ENCODE assay signal across 16 cellular contexts in genomic region chr2:238093181-238094140, GRCh38. TPM values are rescaled to one million over a fixed set of nuclear protein-coding genes. Genes with fewer than 3 reads are reported as not detected.
DNase-seq lines count a peak whose midpoint lies in the region; ATAC-seq and TF ChIP-seq lines count a peak whose summit lies in the region.
"Had no signal": no experiment of that assay in that cellular context is flagged by ENCODE, and none has a peak within 500 bp of the region (broad histone marks: within the 10 kb centered on the region; RNA-seq: fewer than 3 reads in every experiment).

No MANE protein-coding gene starts in this region.

- H3K4me3 Mint-ChIP-seq in activated CD4-positive, alpha-beta memory T cell treated with anti-CD3 and anti-CD28 coated beads for 36 hours = no peak overlapping the region
- H3K4me3 Mint-ChIP-seq in activated CD4-positive, alpha-beta memory T cell treated with anti-CD3 and anti-CD28 coated beads, Interleukin-2, amount 10 ng/mL, durations not matched to agents 7 days and 5 days = no peak overlapping the region
- H3K4me3 Mint-ChIP-seq in activated naive CD8-positive, alpha-beta T cell treated with anti-CD3 and anti-CD28 coated beads for 36 hours = peak overlapping the region; percentile 37
- no peak overlapping the region for H3K4me3 Mint-ChIP-seq in osteocyte (ENCODE audit: unreplicated experiment)
- no peak overlapping the region for H3K4me3 Mint-ChIP-seq in stimulated activated memory B cell treated with anti-CD40 and anti-IgM and Interleukin-4, amounts not matched to agents 10 μg/mL and 1 μg/mL and 100 μg/mL, for 72 hours

- TF ChIP-seq CTCF in GM13977 (IDR thresholded peaks at IDR 0.05; ENCODE audit: extremely low read depth, insufficient read depth, missing control alignments) (no peak), osteocyte (IDR thresholded peaks at IDR 0.05) (no peak)

- DNase-seq in activated CD4-positive, alpha-beta memory T cell treated with anti-CD3 and anti-CD28 coated beads for 36 hours = peak; percentile 7
- no peak for DNase-seq in activated CD4-positive, alpha-beta memory T cell treated with anti-CD3 and anti-CD28 coated beads, Interleukin-2, amount 10 ng/mL, durations not matched to agents 7 days and 5 days
- DNase-seq in GM13977 (ENCODE audit: low spot score) = peak; percentile 16
- no peak for DNase-seq in activated naive CD8-positive, alpha-beta T cell treated with anti-CD3 and anti-CD28 coated beads for 36 hours
- peak; percentile 69 for DNase-seq in osteocyte (ENCODE audit: extremely low spot score, unreplicated experiment)
- DNase-seq in NCI-H2196 treated with DMSO at 0.1 percent for 48 hours (lab: John Stamatoyannopoulos, UW; ENCODE audit: unreplicated experiment) = no peak
- DNase-seq: body of pancreas; IMR-90; left cardiac atrium; MG63; midbrain; NCI-H226; stimulated activated CD4-positive, alpha-beta T cell treated with anti-CD3 and anti-CD28 coated beads, Interleukin-12 subunit alpha, Interleukin-12 subunit beta, amount 100 ng/mL, for 4 hours had no signal

- in situ Hi-C loops in GM13977 (cut with MboI; ENCODE audit: low pct_unique_long_range_greater_than_20kb, low sequenced_read_pairs, unreplicated experiment) = no loop called here

- no peak overlapping the region for H3K27ac Mint-ChIP-seq in activated CD4-positive, alpha-beta memory T cell treated with anti-CD3 and anti-CD28 coated beads for 36 hours
- H3K27ac Mint-ChIP-seq in activated CD4-positive, alpha-beta memory T cell treated with anti-CD3 and anti-CD28 coated beads, Interleukin-2, amount 10 ng/mL, durations not matched to agents 7 days and 5 days = no peak overlapping the region
- H3K27ac Mint-ChIP-seq in activated naive CD8-positive, alpha-beta T cell treated with anti-CD3 and anti-CD28 coated beads for 36 hours = no peak overlapping the region
- no peak overlapping the region for H3K27ac Mint-ChIP-seq in osteocyte (ENCODE audit: unreplicated experiment)
- H3K27ac Mint-ChIP-seq in stimulated activated memory B cell treated with anti-CD40 and anti-IgM and Interleukin-4, amounts not matched to agents 10 μg/mL and 1 μg/mL and 100 μg/mL, for 72 hours = no peak overlapping the region

- ATAC-seq in stimulated activated memory B cell treated with anti-CD40 and anti-IgM and Interleukin-4, amounts not matched to agents 10 μg/mL and 1 μg/mL and 100 μg/mL, for 72 hours = no peak
- ATAC-seq in HG02870 (IDR thresholded peaks at IDR 0.05; ENCODE audit: unreplicated experiment) = no peak
- ATAC-seq: body of pancreas, left cardiac atrium had no signal

- H3K9me3 Mint-ChIP-seq in activated CD4-positive, alpha-beta memory T cell treated with anti-CD3 and anti-CD28 coated beads for 36 hours = no peaks in the 10 kb centered on the region
- H3K9me3 Mint-ChIP-seq in activated CD4-positive, alpha-beta memory T cell treated with anti-CD3 and anti-CD28 coated beads, Interleukin-2, amount 10 ng/mL, durations not matched to agents 7 days and 5 days = no peaks in the 10 kb centered on the region
- no peaks in the 10 kb centered on the region for H3K9me3 Mint-ChIP-seq in activated naive CD8-positive, alpha-beta T cell treated with anti-CD3 and anti-CD28 coated beads for 36 hours
- H3K9me3 Mint-ChIP-seq in osteocyte (ENCODE audit: unreplicated experiment) = no peaks in the 10 kb centered on the region
- no peaks in the 10 kb centered on the region for H3K9me3 Mint-ChIP-seq in stimulated activated memory B cell treated with anti-CD40 and anti-IgM and Interleukin-4, amounts not matched to agents 10 μg/mL and 1 μg/mL and 100 μg/mL, for 72 hours

- peaks cover 27% of the 10 kb centered on the region for H3K36me3 Mint-ChIP-seq in activated CD4-positive, alpha-beta memory T cell treated with anti-CD3 and anti-CD28 coated beads for 36 hours
- peaks cover 13% of the 10 kb centered on the region for H3K36me3 Mint-ChIP-seq in activated CD4-positive, alpha-beta memory T cell treated with anti-CD3 and anti-CD28 coated beads, Interleukin-2, amount 10 ng/mL, durations not matched to agents 7 days and 5 days (ENCODE audit: low read depth)
- H3K36me3 Mint-ChIP-seq in activated naive CD8-positive, alpha-beta T cell treated with anti-CD3 and anti-CD28 coated beads for 36 hours = peaks cover 22% of the 10 kb centered on the region
- H3K36me3 Mint-ChIP-seq in osteocyte (ENCODE audit: unreplicated experiment) = peaks cover 13% of the 10 kb centered on the region
- H3K36me3 Mint-ChIP-seq in stimulated activated memory B cell treated with anti-CD40 and anti-IgM and Interleukin-4, amounts not matched to agents 10 μg/mL and 1 μg/mL and 100 μg/mL, for 72 hours = peaks cover 24% of the 10 kb centered on the region

- no peaks in the 10 kb centered on the region for H3K27me3 Mint-ChIP-seq in activated CD4-positive, alpha-beta memory T cell treated with anti-CD3 and anti-CD28 coated beads for 36 hours
- H3K27me3 Mint-ChIP-seq in activated CD4-positive, alpha-beta memory T cell treated with anti-CD3 and anti-CD28 coated beads, Interleukin-2, amount 10 ng/mL, durations not matched to agents 7 days and 5 days = no peaks in the 10 kb centered on the region
- no peaks in the 10 kb centered on the region for H3K27me3 Mint-ChIP-seq in activated naive CD8-positive, alpha-beta T cell treated with anti-CD3 and anti-CD28 coated beads for 36 hours
- H3K27me3 Mint-ChIP-seq in osteocyte (ENCODE audit: unreplicated experiment) = no peaks in the 10 kb centered on the region
- no peaks in the 10 kb centered on the region for H3K27me3 Mint-ChIP-seq in stimulated activated memory B cell treated with anti-CD40 and anti-IgM and Interleukin-4, amounts not matched to agents 10 μg/mL and 1 μg/mL and 100 μg/mL, for 72 hours

- no peaks in the 10 kb centered on the region for H3K4me1 Mint-ChIP-seq in activated CD4-positive, alpha-beta memory T cell treated with anti-CD3 and anti-CD28 coated beads for 36 hours (ENCODE audit: low read depth)
- no peaks in the 10 kb centered on the region for H3K4me1 Mint-ChIP-seq in activated CD4-positive, alpha-beta memory T cell treated with anti-CD3 and anti-CD28 coated beads, Interleukin-2, amount 10 ng/mL, durations not matched to agents 7 days and 5 days
- H3K4me1 Mint-ChIP-seq in activated naive CD8-positive, alpha-beta T cell treated with anti-CD3 and anti-CD28 coated beads for 36 hours = no peaks in the 10 kb centered on the region
- peaks cover 6% of the 10 kb centered on the region for H3K4me1 Mint-ChIP-seq in osteocyte (ENCODE audit: unreplicated experiment)
- H3K4me1 Mint-ChIP-seq in stimulated activated memory B cell treated with anti-CD40 and anti-IgM and Interleukin-4, amounts not matched to agents 10 μg/mL and 1 μg/mL and 100 μg/mL, for 72 hours = peaks cover 7% of the 10 kb centered on the region

- POLR2A ChIA-PET in activated CD4-positive, alpha-beta memory T cell treated with anti-CD3 and anti-CD28 coated beads for 36 hours (lab: Charles Lee) = no interaction called here
- POLR2A ChIA-PET in activated CD4-positive, alpha-beta memory T cell treated with anti-CD3 and anti-CD28 coated beads, Interleukin-2, amount 10 ng/mL, durations not matched to agents 7 days and 5 days (lab: Charles Lee) = no interaction called here

- CTCF ChIA-PET in activated CD4-positive, alpha-beta memory T cell treated with anti-CD3 and anti-CD28 coated beads for 36 hours (lab: Charles Lee) = no interaction called here
- CTCF ChIA-PET in activated CD4-positive, alpha-beta memory T cell treated with anti-CD3 and anti-CD28 coated beads, Interleukin-2, amount 10 ng/mL, durations not matched to agents 7 days and 5 days (lab: Charles Lee) = no interaction called here

- intact Hi-C loops in activated CD4-positive, alpha-beta memory T cell treated with anti-CD3 and anti-CD28 coated beads for 36 hours (cut with micrococcal nuclease) = no loop called here

RNA-seq across cellular contexts. Expression of gene ESPNL, which starts 6.7 kb away (rescaled TPM):
- total RNA-seq in activated CD4-positive, alpha-beta memory T cell treated with anti-CD3 and anti-CD28 coated beads for 36 hours = under 1 TPM; 0.12 to 0.14 TPM
- under 1 TPM; 0.05 to 0.18 TPM for total RNA-seq in activated CD4-positive, alpha-beta memory T cell treated with anti-CD3 and anti-CD28 coated beads, Interleukin-2, amount 10 ng/mL, durations not matched to agents 7 days and 5 days
- total RNA-seq in activated naive CD8-positive, alpha-beta T cell treated with anti-CD3 and anti-CD28 coated beads for 36 hours = not detected
- total RNA-seq in osteocyte = not detected in 2 replicates
- total RNA-seq: body of pancreas, H4 had no signal

RNA-seq across cellular contexts. Expression of gene SCLY, which starts 32.7 kb away (rescaled TPM):
- 10 to 100 TPM; 47.9 to 51.8 TPM for total RNA-seq in activated CD4-positive, alpha-beta memory T cell treated with anti-CD3 and anti-CD28 coated beads for 36 hours
- total RNA-seq in activated CD4-positive, alpha-beta memory T cell treated with anti-CD3 and anti-CD28 coated beads, Interleukin-2, amount 10 ng/mL, durations not matched to agents 7 days and 5 days = 10 to 100 TPM; 22.0 to 22.6 TPM
- total RNA-seq in activated naive CD8-positive, alpha-beta T cell treated with anti-CD3 and anti-CD28 coated beads for 36 hours = 10 to 100 TPM; 71.6 to 72.9 TPM
- 22.1 and 22.5 TPM in 2 replicates for total RNA-seq in osteocyte

RNA-seq across cellular contexts. Expression of gene KLHL30, which starts 45.0 kb away (rescaled TPM):
- total RNA-seq in activated CD4-positive, alpha-beta memory T cell treated with anti-CD3 and anti-CD28 coated beads for 36 hours = not detected
- not detected for total RNA-seq in activated CD4-positive, alpha-beta memory T cell treated with anti-CD3 and anti-CD28 coated beads, Interleukin-2, amount 10 ng/mL, durations not matched to agents 7 days and 5 days
- total RNA-seq in activated naive CD8-positive, alpha-beta T cell treated with anti-CD3 and anti-CD28 coated beads for 36 hours = not detected
- 1.0 and 1.2 TPM in 2 replicates for total RNA-seq in osteocyte
- total RNA-seq: H4 had no signal

Comparison
In these comparisons a context has a peak if more than half of its experiments do, and no peak if none do; other contexts are left out.
1. DNase-seq: peak in activated CD4-positive, alpha-beta memory T cell treated with anti-CD3 and anti-CD28 coated beads for 36 hours (single experiment), GM13977 (single experiment) and osteocyte (single experiment); none in activated CD4-positive, alpha-beta memory T cell treated with anti-CD3 and anti-CD28 coated beads, Interleukin-2, amount 10 ng/mL, durations not matched to agents 7 days and 5 days (single experiment), activated naive CD8-positive, alpha-beta T cell treated with anti-CD3 and anti-CD28 coated beads for 36 hours (single experiment) and NCI-H2196 treated with DMSO at 0.1 percent for 48 hours (single experiment).